ENCODE assay signal across 9 cellular contexts in the genomic region with DNA sequence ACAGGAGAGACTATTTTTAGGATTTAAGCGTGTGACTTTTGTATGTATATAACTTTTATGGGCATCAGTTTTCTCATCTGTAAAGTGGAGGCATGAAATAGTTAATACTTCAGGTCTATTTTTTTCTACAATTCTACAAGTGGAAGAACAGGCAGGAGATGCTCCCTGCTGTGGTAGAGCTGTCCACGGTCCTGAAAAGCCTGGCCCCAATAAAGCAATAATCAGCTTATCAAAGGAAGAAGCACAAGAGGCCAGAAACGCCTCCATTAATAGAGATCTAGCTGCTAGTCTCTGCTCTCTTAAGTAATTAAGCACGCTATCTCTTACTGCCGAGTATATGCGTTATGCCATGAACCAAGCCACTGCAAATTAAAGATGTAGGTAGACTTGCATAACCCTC. TPM values are rescaled to one million over a fixed set of nuclear protein-coding genes. Genes with fewer than 3 reads are reported as not detected.
DNase-seq lines count a peak whose midpoint lies in the region; FAIRE-seq and TF ChIP-seq lines count a peak whose summit lies in the region.
"Had no signal": no experiment of that assay in that cellular context is flagged by ENCODE, and none has a peak within 500 bp of the region (broad histone marks: within the 10 kb centered on the region; RNA-seq: fewer than 3 reads in every experiment).

No MANE protein-coding gene starts in this region.

- 27 to 29% methylated on average over 6 of the region's 6 CpGs for WGBS in lower leg skin, 2 donors

- CTCF ChIA-PET in activated CD4-positive, alpha-beta memory T cell treated with anti-CD3 and anti-CD28 coated beads, Interleukin-2, amount 10 ng/mL, durations not matched to agents 7 days and 5 days (lab: Charles Lee), result interaction anchor here (1.1 kb wide), 1 partner anchor 31 kb away, joined by 3 read pairs; no protein-coding TSS in a partner anchor

- POLR2A ChIA-PET in activated CD4-positive, alpha-beta memory T cell treated with anti-CD3 and anti-CD28 coated beads, Interleukin-2, amount 10 ng/mL, durations not matched to agents 7 days and 5 days (lab: Charles Lee), result interaction anchor here (1.6 kb wide), 1 partner anchor 342 kb away, joined by 4 read pairs; no protein-coding TSS in a partner anchor

- no peaks in the 10 kb centered on the region for H3K4me1 Mint-ChIP-seq in activated CD4-positive, alpha-beta memory T cell treated with anti-CD3 and anti-CD28 coated beads, Interleukin-2, amount 10 ng/mL, durations not matched to agents 7 days and 5 days

- intact Hi-C loops in lower leg skin (cut with DNase I; ENCODE audit: low total_unique reads), result no loop called here

- no peak for TF ChIP-seq POLR2A in lower leg skin (IDR thresholded peaks at IDR 0.05)

- H3K27ac Mint-ChIP-seq in activated CD4-positive, alpha-beta memory T cell treated with anti-CD3 and anti-CD28 coated beads, Interleukin-2, amount 10 ng/mL, durations not matched to agents 7 days and 5 days, result no peak overlapping the region
- H3K27ac Mint-ChIP-seq: activated naive CD8-positive, alpha-beta T cell had no signal

- H3K9me3 Mint-ChIP-seq in activated CD4-positive, alpha-beta memory T cell treated with anti-CD3 and anti-CD28 coated beads, Interleukin-2, amount 10 ng/mL, durations not matched to agents 7 days and 5 days, result no peaks in the 10 kb centered on the region

- no peak for TF ChIP-seq CTCF in lower leg skin (IDR thresholded peaks at IDR 0.05)

- no peaks in the 10 kb centered on the region for H3K27me3 Mint-ChIP-seq in activated CD4-positive, alpha-beta memory T cell treated with anti-CD3 and anti-CD28 coated beads, Interleukin-2, amount 10 ng/mL, durations not matched to agents 7 days and 5 days

- no peaks in the 10 kb centered on the region for H3K36me3 Mint-ChIP-seq in activated CD4-positive, alpha-beta memory T cell treated with anti-CD3 and anti-CD28 coated beads, Interleukin-2, amount 10 ng/mL, durations not matched to agents 7 days and 5 days (ENCODE audit: low read depth)
- H3K36me3 Mint-ChIP-seq: activated naive CD8-positive, alpha-beta T cell had no signal

- H3K4me3 Mint-ChIP-seq in activated CD4-positive, alpha-beta memory T cell treated with anti-CD3 and anti-CD28 coated beads, Interleukin-2, amount 10 ng/mL, durations not matched to agents 7 days and 5 days, result no peak overlapping the region
- H3K4me3 Mint-ChIP-seq: activated naive CD8-positive, alpha-beta T cell had no signal

- H3K4me3 ChIP-seq in lower leg skin (ENCODE audit: low read depth, poor library complexity, severe bottlenecking), result no peak overlapping the region

- FAIRE-seq in HTR-8/SVneo (lab: Jason Lieb, UNC) (no peak), frontal cortex (lab: Jason Lieb, UNC) (no peak)

- DNase-seq in AML-193 (lab: John Stamatoyannopoulos, UW) (peak; percentile 27 to 34), HTR-8/SVneo (ENCODE audit: insufficient read length, low spot score) (peak; percentile 34), kidney tubule cell (ENCODE audit: low spot score) (peak; percentile 42), NCI-H1105 treated with DMSO at 0.1 percent for 48 hours (lab: John Stamatoyannopoulos, UW) (no peak), lower leg skin (ENCODE audit: low spot score in 2 of 2) (no peak), frontal cortex (ENCODE audit: low spot score in 2 of 2) (no peak), cerebellum (ENCODE audit: low spot score) (no peak)
- peak; percentile 34 for DNase-seq in activated CD4-positive, alpha-beta memory T cell treated with anti-CD3 and anti-CD28 coated beads, Interleukin-2, amount 10 ng/mL, durations not matched to agents 7 days and 5 days

RNA-seq across cellular contexts. Expression of a gene that starts 28.0 kb away (rescaled TPM):
- total RNA-seq in activated CD4-positive, alpha-beta memory T cell treated with anti-CD3 and anti-CD28 coated beads, Interleukin-2, amount 10 ng/mL, durations not matched to agents 7 days and 5 days, result not detected
- 10 to 100 TPM in 1 of 4 donors, 1 to 10 TPM in 3; 3.4 to 12.8 (median 6.7) TPM for total RNA-seq in lower leg skin
- total RNA-seq in frontal cortex, result 20.4 TPM
- total RNA-seq in cerebellum, result 51.5 TPM

Comparison
In these comparisons a context has a peak if more than half of its experiments do, and no peak if none do; other contexts are left out.
1. DNase-seq: peak in AML-193 (2 of 2), HTR-8/SVneo (single experiment), activated CD4-positive, alpha-beta memory T cell treated with anti-CD3 and anti-CD28 coated beads, Interleukin-2, amount 10 ng/mL, durations not matched to agents 7 days and 5 days (single experiment) and kidney tubule cell (single experiment); none in NCI-H1105 treated with DMSO at 0.1 percent for 48 hours (single experiment), lower leg skin (0 of 2), frontal cortex (0 of 2) and cerebellum (single experiment).
2. RNA of a gene that starts 28.0 kb away (total RNA-seq): 51.5 TPM in cerebellum (single experiment), 20.4 TPM in frontal cortex (single experiment) and 3.4 to 12.8 TPM in lower leg skin; not detected in activated CD4-positive, alpha-beta memory T cell treated with anti-CD3 and anti-CD28 coated beads, Interleukin-2, amount 10 ng/mL, durations not matched to agents 7 days and 5 days; every median in the first group is over 4 times any median in the second.